In genomic region chr10:100038561-100039071, GRCh38 we compare ENCODE assay signal across 1 cellular context.
TF ChIP-seq lines count a peak whose summit lies in the region.

No MANE protein-coding gene starts in this region.

TF ChIP-seq in HepG2, 621 proteins besides CTCF, POLR2A, EP300 and RAD21 (continued from another document and continues in another):
- TF ChIP-seq PAWR (CRISPR knock-in tag; IDR thresholded peaks at IDR 0.05; ENCODE audit: borderline replicate concordance) (no peak), HOXA7 (CRISPR knock-in tag; IDR thresholded peaks at IDR 0.05) (no peak), PHB2 (IDR thresholded peaks at IDR 0.05; ENCODE audit: partially characterized antibody) (no peak), SNAPC5 (CRISPR knock-in tag; IDR thresholded peaks at IDR 0.05; ENCODE audit: borderline replicate concordance) (no peak), NFRKB (IDR thresholded peaks at IDR 0.05) (no peak), PHF5A (CRISPR knock-in tag; IDR thresholded peaks at IDR 0.05; ENCODE audit: low read depth, unreplicated experiment) (no peak), NFYB (CRISPR knock-in tag; IDR thresholded peaks at IDR 0.05) (no peak), THYN1 (CRISPR knock-in tag; IDR thresholded peaks at IDR 0.05; ENCODE audit: borderline replicate concordance, low read depth) (no peak), BORCS8-MEF2B (CRISPR knock-in tag; IDR thresholded peaks at IDR 0.05) (no peak), TRIM24 (CRISPR knock-in tag; IDR thresholded peaks at IDR 0.05) (0 out of 2 replicates have a peak, but pooled peaks have one; percentile 10), NKX3-1 (CRISPR knock-in tag; IDR thresholded peaks at IDR 0.05) (no peak), ZNF225 (CRISPR knock-in tag; IDR thresholded peaks at IDR 0.05) (no peak), FOXK2 (IDR thresholded peaks at IDR 0.05) (no peak), ZNF432 (CRISPR knock-in tag; IDR thresholded peaks at IDR 0.05; ENCODE audit: borderline replicate concordance) (no peak), NFE2L1 (CRISPR knock-in tag; IDR thresholded peaks at IDR 0.05; ENCODE audit: borderline replicate concordance) (no peak), ZNF274 (CRISPR knock-in tag; IDR thresholded peaks at IDR 0.05) (no peak), MAFG (CRISPR knock-in tag; IDR thresholded peaks at IDR 0.05) (no peak), PRMT3 (CRISPR knock-in tag; IDR thresholded peaks at IDR 0.05; ENCODE audit: borderline replicate concordance, low read depth) (no peak), JUN (CRISPR knock-in tag; IDR thresholded peaks at IDR 0.05) (no peak), ZNF33B (CRISPR knock-in tag; IDR thresholded peaks at IDR 0.05) (no peak), ZBTB20 (CRISPR knock-in tag; IDR thresholded peaks at IDR 0.05; ENCODE audit: borderline replicate concordance, low read depth) (no peak), NR2F1 (CRISPR knock-in tag; IDR thresholded peaks at IDR 0.05) (no peak), ARID2 (CRISPR knock-in tag; IDR thresholded peaks at IDR 0.05; ENCODE audit: borderline replicate concordance) (no peak), RAD51 (IDR thresholded peaks at IDR 0.05; ENCODE audit: borderline replicate concordance) (no peak), SPEN (CRISPR knock-in tag; IDR thresholded peaks at IDR 0.05; ENCODE audit: low read depth) (no peak), HNRNPL (IDR thresholded peaks at IDR 0.05; ENCODE audit: low read depth, low read length) (no peak), ZNF292 (CRISPR knock-in tag; IDR thresholded peaks at IDR 0.05; ENCODE audit: borderline replicate concordance, low read depth) (peak; percentile 64; the same call in 1 of the 2 replicates), ZFY (CRISPR knock-in tag; IDR thresholded peaks at IDR 0.05) (no peak; the same call in 1 of the 2 replicates), MYNN (CRISPR knock-in tag; IDR thresholded peaks at IDR 0.05; ENCODE audit: low read depth) (no peak), ZIK1 (CRISPR knock-in tag; IDR thresholded peaks at IDR 0.05; ENCODE audit: borderline replicate concordance, low read depth) (no peak), TEF (CRISPR knock-in tag; IDR thresholded peaks at IDR 0.05) (no peak), HCFC1 (IDR thresholded peaks at IDR 0.05; ENCODE audit: low read depth, low read length) (no peak), ISX (CRISPR knock-in tag; conservative IDR thresholded peaks at IDR 0.05) (no peak), ZNF382 (CRISPR knock-in tag; IDR thresholded peaks at IDR 0.05; ENCODE audit: borderline replicate concordance) (no peak), ATF7 (IDR thresholded peaks at IDR 0.05) (no peak), ATF7 (CRISPR knock-in tag; IDR thresholded peaks at IDR 0.05) (no peak), ZNF629 (CRISPR knock-in tag; conservative IDR thresholded peaks at IDR 0.05) (no peak), HMG20A (CRISPR knock-in tag; IDR thresholded peaks at IDR 0.05; ENCODE audit: borderline replicate concordance) (peak; percentile 19; the same call in 1 of the 2 replicates), CHCHD3 (CRISPR knock-in tag; IDR thresholded peaks at IDR 0.05) (no peak), ZNF318 (CRISPR knock-in tag; IDR thresholded peaks at IDR 0.05) (no peak)
- TF ChIP-seq, protein P1, sequence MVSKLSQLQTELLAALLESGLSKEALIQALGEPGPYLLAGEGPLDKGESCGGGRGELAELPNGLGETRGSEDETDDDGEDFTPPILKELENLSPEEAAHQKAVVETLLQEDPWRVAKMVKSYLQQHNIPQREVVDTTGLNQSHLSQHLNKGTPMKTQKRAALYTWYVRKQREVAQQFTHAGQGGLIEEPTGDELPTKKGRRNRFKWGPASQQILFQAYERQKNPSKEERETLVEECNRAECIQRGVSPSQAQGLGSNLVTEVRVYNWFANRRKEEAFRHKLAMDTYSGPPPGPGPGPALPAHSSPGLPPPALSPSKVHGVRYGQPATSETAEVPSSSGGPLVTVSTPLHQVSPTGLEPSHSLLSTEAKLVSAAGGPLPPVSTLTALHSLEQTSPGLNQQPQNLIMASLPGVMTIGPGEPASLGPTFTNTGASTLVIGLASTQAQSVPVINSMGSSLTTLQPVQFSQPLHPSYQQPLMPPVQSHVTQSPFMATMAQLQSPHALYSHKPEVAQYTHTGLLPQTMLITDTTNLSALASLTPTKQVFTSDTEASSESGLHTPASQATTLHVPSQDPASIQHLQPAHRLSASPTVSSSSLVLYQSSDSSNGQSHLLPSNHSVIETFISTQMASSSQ (IDR thresholded peaks at IDR 0.05; ENCODE audit: low read depth) = no peak
- TF ChIP-seq, protein P1 (CRISPR knock-in tag; IDR thresholded peaks at IDR 0.05; ENCODE audit: borderline replicate concordance) = no peak
- TF ChIP-seq, protein P2, sequence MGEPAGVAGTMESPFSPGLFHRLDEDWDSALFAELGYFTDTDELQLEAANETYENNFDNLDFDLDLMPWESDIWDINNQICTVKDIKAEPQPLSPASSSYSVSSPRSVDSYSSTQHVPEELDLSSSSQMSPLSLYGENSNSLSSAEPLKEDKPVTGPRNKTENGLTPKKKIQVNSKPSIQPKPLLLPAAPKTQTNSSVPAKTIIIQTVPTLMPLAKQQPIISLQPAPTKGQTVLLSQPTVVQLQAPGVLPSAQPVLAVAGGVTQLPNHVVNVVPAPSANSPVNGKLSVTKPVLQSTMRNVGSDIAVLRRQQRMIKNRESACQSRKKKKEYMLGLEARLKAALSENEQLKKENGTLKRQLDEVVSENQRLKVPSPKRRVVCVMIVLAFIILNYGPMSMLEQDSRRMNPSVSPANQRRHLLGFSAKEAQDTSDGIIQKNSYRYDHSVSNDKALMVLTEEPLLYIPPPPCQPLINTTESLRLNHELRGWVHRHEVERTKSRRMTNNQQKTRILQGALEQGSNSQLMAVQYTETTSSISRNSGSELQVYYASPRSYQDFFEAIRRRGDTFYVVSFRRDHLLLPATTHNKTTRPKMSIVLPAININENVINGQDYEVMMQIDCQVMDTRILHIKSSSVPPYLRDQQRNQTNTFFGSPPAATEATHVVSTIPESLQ (CRISPR knock-in tag; conservative IDR thresholded peaks at IDR 0.05) = no peak
- TF ChIP-seq, protein P3, sequence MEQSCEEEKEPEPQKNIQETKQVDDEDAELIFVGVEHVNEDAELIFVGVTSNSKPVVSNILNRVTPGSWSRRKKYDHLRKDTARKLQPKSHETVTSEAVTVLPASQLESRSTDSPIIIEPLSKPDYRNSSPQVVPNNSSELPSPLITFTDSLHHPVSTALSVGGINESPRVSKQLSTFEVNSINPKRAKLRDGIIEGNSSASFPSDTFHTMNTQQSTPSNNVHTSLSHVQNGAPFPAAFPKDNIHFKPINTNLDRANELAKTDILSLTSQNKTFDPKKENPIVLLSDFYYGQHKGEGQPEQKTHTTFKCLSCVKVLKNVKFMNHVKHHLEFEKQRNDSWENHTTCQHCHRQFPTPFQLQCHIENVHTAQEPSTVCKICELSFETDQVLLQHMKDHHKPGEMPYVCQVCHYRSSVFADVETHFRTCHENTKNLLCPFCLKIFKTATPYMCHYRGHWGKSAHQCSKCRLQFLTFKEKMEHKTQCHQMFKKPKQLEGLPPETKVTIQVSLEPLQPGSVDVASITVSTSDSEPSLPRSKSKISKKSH (CRISPR knock-in tag; IDR thresholded peaks at IDR 0.05; ENCODE audit: borderline replicate concordance) = no peak
- TF ChIP-seq, protein P4, sequence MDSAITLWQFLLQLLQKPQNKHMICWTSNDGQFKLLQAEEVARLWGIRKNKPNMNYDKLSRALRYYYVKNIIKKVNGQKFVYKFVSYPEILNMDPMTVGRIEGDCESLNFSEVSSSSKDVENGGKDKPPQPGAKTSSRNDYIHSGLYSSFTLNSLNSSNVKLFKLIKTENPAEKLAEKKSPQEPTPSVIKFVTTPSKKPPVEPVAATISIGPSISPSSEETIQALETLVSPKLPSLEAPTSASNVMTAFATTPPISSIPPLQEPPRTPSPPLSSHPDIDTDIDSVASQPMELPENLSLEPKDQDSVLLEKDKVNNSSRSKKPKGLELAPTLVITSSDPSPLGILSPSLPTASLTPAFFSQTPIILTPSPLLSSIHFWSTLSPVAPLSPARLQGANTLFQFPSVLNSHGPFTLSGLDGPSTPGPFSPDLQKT (CRISPR knock-in tag; IDR thresholded peaks at IDR 0.05; ENCODE audit: borderline replicate concordance) = no peak
- TF ChIP-seq, protein P5, sequence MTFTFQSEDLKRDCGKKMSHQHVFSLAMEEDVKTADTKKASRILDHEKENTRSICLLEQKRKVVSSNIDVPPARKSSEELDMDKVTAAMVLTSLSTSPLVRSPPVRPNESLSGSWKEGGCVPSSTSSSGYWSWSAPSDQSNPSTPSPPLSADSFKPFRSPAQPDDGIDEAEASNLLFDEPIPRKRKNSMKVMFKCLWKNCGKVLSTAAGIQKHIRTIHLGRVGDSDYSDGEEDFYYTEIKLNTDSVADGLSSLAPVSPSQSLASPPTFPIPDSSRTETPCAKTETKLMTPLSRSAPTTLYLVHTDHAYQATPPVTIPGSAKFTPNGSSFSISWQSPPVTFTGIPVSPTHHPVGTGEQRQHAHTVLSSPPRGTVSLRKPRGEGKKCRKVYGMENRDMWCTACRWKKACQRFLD (CRISPR knock-in tag; IDR thresholded peaks at IDR 0.05; ENCODE audit: borderline replicate concordance) = no peak
